12 cellular contexts compared by ENCODE assay signal in genomic region chr2:30503692-30504076, GRCh38. TPM values are rescaled to one million over a fixed set of nuclear protein-coding genes. Genes with fewer than 3 reads are reported as not detected.
DNase-seq lines count a peak whose midpoint lies in the region; ATAC-seq, FAIRE-seq and TF ChIP-seq lines count a peak whose summit lies in the region.
"Had no signal": no experiment of that assay in that cellular context is flagged by ENCODE, and none has a peak within 500 bp of the region (broad histone marks: within the 10 kb centered on the region; RNA-seq: fewer than 3 reads in every experiment).

No MANE protein-coding gene starts in this region.

- H4K20me1 ChIP-seq in DND-41 (ENCODE audit: insufficient read depth, low read length): peaks cover 8% of the 10 kb centered on the region

- no peaks in the 10 kb centered on the region for H3K27me3 ChIP-seq in DND-41 (ENCODE audit: insufficient read depth, low read length, poor library complexity)
- H3K27me3 ChIP-seq: esophagus muscularis mucosa had no signal

- no peak overlapping the region for H3K4me3 Mint-ChIP-seq in activated naive CD8-positive, alpha-beta T cell treated with anti-CD3 and anti-CD28 coated beads, Interleukin-2, amount 10 ng/mL, durations not matched to agents 7 days and 5 days
- no peak overlapping the region for H3K4me3 Mint-ChIP-seq in osteocyte (ENCODE audit: unreplicated experiment)

- no peak for FAIRE-seq in H54 (lab: Jason Lieb, UNC)

- ATAC-seq in DND-41 (ENCODE audit: insufficient read depth, low read depth) (0 out of 3 replicates have a peak, but pooled peaks have one; percentile 33), HG03108 (IDR thresholded peaks at IDR 0.05; ENCODE audit: unreplicated experiment) (peak; percentile 50), GM21526 (IDR thresholded peaks at IDR 0.05; ENCODE audit: low FRiP score, unreplicated experiment) (no peak)
- no peak for ATAC-seq in activated naive CD8-positive, alpha-beta T cell treated with anti-CD3 and anti-CD28 coated beads, Interleukin-2, amount 10 ng/mL, durations not matched to agents 7 days and 5 days (ENCODE audit: low read depth)

- H3K4me3 ChIP-seq in DND-41 (ENCODE audit: low read depth in 1 of 2, low read length in 2 of 2): no peak overlapping the region
- H3K4me3 ChIP-seq: esophagus muscularis mucosa had no signal

- no peak overlapping the region for H3K27ac ChIP-seq in DND-41 (ENCODE audit: low read length)
- H3K27ac ChIP-seq: C4-2B, esophagus muscularis mucosa had no signal

- peaks cover 14% of the 10 kb centered on the region for H3K4me1 ChIP-seq in DND-41 (ENCODE audit: insufficient read depth, low read length)

- TF ChIP-seq CTCF in DND-41 (IDR thresholded peaks at IDR 0.05; ENCODE audit: borderline replicate concordance, extremely low read depth, low read length, poor library complexity, severe bottlenecking) (no peak), osteocyte (IDR thresholded peaks at IDR 0.05) (no peak)

- H3K36me3 ChIP-seq in DND-41 (ENCODE audit: insufficient read depth, low read length): no peaks in the 10 kb centered on the region
- H3K36me3 ChIP-seq: esophagus muscularis mucosa had no signal

- H3K9ac ChIP-seq in DND-41 (ENCODE audit: low read depth, low read length): no peak overlapping the region

- H3K27me3 Mint-ChIP-seq in activated naive CD8-positive, alpha-beta T cell treated with anti-CD3 and anti-CD28 coated beads, Interleukin-2, amount 10 ng/mL, durations not matched to agents 7 days and 5 days: no peaks in the 10 kb centered on the region
- no peaks in the 10 kb centered on the region for H3K27me3 Mint-ChIP-seq in osteocyte (ENCODE audit: unreplicated experiment)

- no peak for TF ChIP-seq POLR2A in H54 (IDR thresholded peaks at IDR 0.05; ENCODE audit: low read depth, low read length)

- no peak for DNase-seq in DND-41
- no peak for DNase-seq in activated naive CD8-positive, alpha-beta T cell treated with anti-CD3 and anti-CD28 coated beads, Interleukin-2, amount 10 ng/mL, durations not matched to agents 7 days and 5 days
- no peak for DNase-seq in osteocyte (ENCODE audit: extremely low spot score, unreplicated experiment)
- DNase-seq in NCI-H2227 (lab: John Stamatoyannopoulos, UW; ENCODE audit: unreplicated experiment): no peak
- DNase-seq in H54 (ENCODE audit: insufficient read length, low spot score): no peak
- DNase-seq: NCI-H2029; retina; stimulated activated CD4-positive, alpha-beta T cell treated with anti-CD3 and anti-CD28 coated beads, Interleukin-4, amount 100 ng/mL, for 1 hour had no signal

- peaks cover 24% of the 10 kb centered on the region for H3K79me2 ChIP-seq in DND-41 (ENCODE audit: insufficient read depth, low read length)

- peak overlapping the region; percentile 32 for H3K27ac Mint-ChIP-seq in activated naive CD8-positive, alpha-beta T cell treated with anti-CD3 and anti-CD28 coated beads, Interleukin-2, amount 10 ng/mL, durations not matched to agents 7 days and 5 days
- peak overlapping the region; percentile 39 for H3K27ac Mint-ChIP-seq in osteocyte (ENCODE audit: unreplicated experiment)

- no peak overlapping the region for H3K4me2 ChIP-seq in DND-41 (ENCODE audit: insufficient read depth, low read length)

- H2AFZ ChIP-seq in DND-41 (ENCODE audit: low read depth, low read length): no peak overlapping the region

- peaks cover 44% of the 10 kb centered on the region for H3K36me3 Mint-ChIP-seq in activated naive CD8-positive, alpha-beta T cell treated with anti-CD3 and anti-CD28 coated beads, Interleukin-2, amount 10 ng/mL, durations not matched to agents 7 days and 5 days
- H3K36me3 Mint-ChIP-seq in osteocyte (ENCODE audit: unreplicated experiment): peaks cover 5% of the 10 kb centered on the region

- H3K9me3 Mint-ChIP-seq in activated naive CD8-positive, alpha-beta T cell treated with anti-CD3 and anti-CD28 coated beads, Interleukin-2, amount 10 ng/mL, durations not matched to agents 7 days and 5 days: peaks cover 18% of the 10 kb centered on the region
- peaks cover 21% of the 10 kb centered on the region for H3K9me3 Mint-ChIP-seq in osteocyte (ENCODE audit: unreplicated experiment)

- POLR2A ChIA-PET in activated naive CD8-positive, alpha-beta T cell treated with anti-CD3 and anti-CD28 coated beads, Interleukin-2, amount 10 ng/mL, durations not matched to agents 7 days and 5 days (lab: Charles Lee): no interaction called here

- H3K4me1 Mint-ChIP-seq in activated naive CD8-positive, alpha-beta T cell treated with anti-CD3 and anti-CD28 coated beads, Interleukin-2, amount 10 ng/mL, durations not matched to agents 7 days and 5 days: peaks cover 22% of the 10 kb centered on the region
- H3K4me1 Mint-ChIP-seq in osteocyte (ENCODE audit: unreplicated experiment): peaks cover 22% of the 10 kb centered on the region

- H3K9me3 ChIP-seq in DND-41 (ENCODE audit: insufficient read depth, low read length, severe bottlenecking): peaks cover 15% of the 10 kb centered on the region

RNA-seq across cellular contexts. Expression of gene LCLAT1, which starts 56.6 kb away (rescaled TPM):
- 10 to 100 TPM; 19.8 to 21.2 TPM for total RNA-seq in activated naive CD8-positive, alpha-beta T cell treated with anti-CD3 and anti-CD28 coated beads, Interleukin-2, amount 10 ng/mL, durations not matched to agents 7 days and 5 days
- total RNA-seq in osteocyte: 13.6 and 18.2 TPM in 2 replicates

Comparison
In these comparisons a context has a peak if more than half of its experiments do, and no peak if none do; other contexts are left out.
1. ATAC-seq: peak in DND-41 (single experiment) and HG03108 (single experiment); none in activated naive CD8-positive, alpha-beta T cell treated with anti-CD3 and anti-CD28 coated beads, Interleukin-2, amount 10 ng/mL, durations not matched to agents 7 days and 5 days (single experiment) and GM21526 (single experiment).